In the genomic region with DNA sequence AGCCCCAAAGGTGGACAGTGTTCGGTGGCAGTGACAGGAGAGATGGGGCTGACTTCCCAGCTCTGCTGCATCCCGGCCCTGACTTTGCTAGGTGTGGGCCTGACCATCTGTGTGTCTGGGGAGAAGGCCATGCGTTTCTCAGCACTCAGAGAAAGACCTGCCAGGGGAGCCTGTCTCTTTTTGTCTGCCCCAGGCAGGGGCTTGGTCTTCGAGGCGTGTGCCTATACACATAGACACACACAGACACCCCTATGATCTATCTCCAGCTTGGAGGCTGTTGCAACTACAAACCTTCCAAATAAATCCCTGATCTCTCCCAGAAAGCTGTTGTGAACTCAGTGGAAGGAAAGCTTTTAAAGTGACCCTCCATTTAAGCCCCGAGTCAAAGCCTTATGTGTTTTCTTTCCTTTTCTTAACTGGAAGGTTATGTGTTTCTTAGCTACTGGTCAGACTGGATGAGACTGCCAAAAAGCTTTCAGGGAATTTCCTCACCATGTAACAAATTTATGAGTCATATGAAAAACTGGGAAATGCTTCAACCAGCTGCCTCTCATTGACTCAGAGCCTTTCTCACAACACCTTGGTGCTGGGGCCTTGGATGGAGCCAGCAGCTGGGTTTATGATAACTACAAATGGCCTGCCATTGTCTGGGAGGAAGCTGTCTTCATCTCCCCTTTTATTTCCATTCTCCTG, we compare ENCODE assay signal across 11 cellular contexts.
DNase-seq lines count a peak whose midpoint lies in the region; ATAC-seq and TF ChIP-seq lines count a peak whose summit lies in the region.
"Had no signal": no experiment of that assay in that cellular context is flagged by ENCODE, and none has a peak within 500 bp of the region (broad histone marks: within the 10 kb centered on the region; RNA-seq: fewer than 3 reads in every experiment).

No MANE protein-coding gene starts in this region.

- DNase-seq in HT1080 (ENCODE audit: low read depth): peak; percentile 95
- peak; percentile 95 for DNase-seq in MCF 10A (ENCODE audit: unreplicated experiment)
- DNase-seq in kidney epithelial cell (ENCODE audit: low read depth): peak; percentile 95
- no peak for DNase-seq in suprapubic skin (ENCODE audit: low spot score in 2 of 2)
- no peak for DNase-seq in activated T-cell treated with anti-CD3 and anti-CD28 coated beads, Interleukin-2, amount 50 U/mL, for 1 hour
- no peak for DNase-seq in activated CD4-positive, alpha-beta T cell treated with anti-CD3 and anti-CD28 coated beads, Interleukin-2, amount 50 U/mL, for 1 hour
- DNase-seq in cerebellum (ENCODE audit: low spot score): no peak
- DNase-seq: T-helper 17 cell had no signal

- peaks cover 54% of the 10 kb centered on the region for H3K4me1 Mint-ChIP-seq in MCF 10A (ENCODE audit: insufficient read depth, unreplicated experiment)

- no peak for ATAC-seq in GM19467 (IDR thresholded peaks at IDR 0.05; ENCODE audit: unreplicated experiment)
- ATAC-seq: T-helper 17 cell had no signal

- intact Hi-C loops in MCF 10A (cut with micrococcal nuclease): loop anchor here (5.0 kb wide), 1 partner anchor 932 kb away; no protein-coding TSS in a partner anchor

- BruUV-seq in MCF 10A (replicated peaks; lab: Mats Ljungman, UMichigan): TSS peak; percentile 99

- CTCF ChIA-PET in MCF 10A (lab: Yijun Ruan, JAX): interaction anchor here (0.5 to 7.1 kb wide), 7 partner anchors 14 to 930 kb away, joined by 3 to 51 read pairs (median 3); no protein-coding TSS in a partner anchor

- peak overlapping the region; percentile 66 for H3K4me3 Mint-ChIP-seq in MCF 10A (ENCODE audit: unreplicated experiment)
- H3K4me3 Mint-ChIP-seq: T-helper 17 cell had no signal

- 13% methylated on average over 3 of the region's 6 CpGs for WGBS in suprapubic skin

- H3K27ac ChIP-seq in suprapubic skin: peak overlapping the region; percentile 68
- H3K27ac ChIP-seq: HL-60 had no signal

- H3K9me3 ChIP-seq in suprapubic skin: no peaks in the 10 kb centered on the region

- no peaks in the 10 kb centered on the region for H3K36me3 ChIP-seq in kidney epithelial cell (ENCODE audit: control insufficient read depth, insufficient read depth, low read length)
- no peaks in the 10 kb centered on the region for H3K36me3 ChIP-seq in suprapubic skin

- H3K27me3 ChIP-seq in kidney epithelial cell (ENCODE audit: control insufficient read depth, insufficient read depth, low read length) (no peaks in the 10 kb centered on the region), suprapubic skin (no peaks in the 10 kb centered on the region)
- H3K27me3 ChIP-seq: dorsolateral prefrontal cortex had no signal

- no peak overlapping the region for H3K4me3 ChIP-seq in kidney epithelial cell (ENCODE audit: low read depth, low read length)
- no peak overlapping the region for H3K4me3 ChIP-seq in suprapubic skin
- H3K4me3 ChIP-seq: dorsolateral prefrontal cortex had no signal

- no peak for TF ChIP-seq CTCF in MCF 10A (IDR thresholded peaks at IDR 0.05; ENCODE audit: unreplicated experiment)
- TF ChIP-seq CTCF in kidney epithelial cell (IDR thresholded peaks at IDR 0.05; ENCODE audit: insufficient read depth, low read length, poor library complexity, severe bottlenecking): no peak
- TF ChIP-seq CTCF in suprapubic skin (IDR thresholded peaks at IDR 0.05): no peak

- no peak for TF ChIP-seq EP300 in suprapubic skin (IDR thresholded peaks at IDR 0.05)

- POLR2A ChIA-PET in MCF 10A (lab: Yijun Ruan, JAX): interaction anchor here (0.5 to 1.4 kb wide), 5 partner anchors 10 to 39 kb away, joined by 3 to 8 read pairs (median 4); no protein-coding TSS in a partner anchor

- no peaks in the 10 kb centered on the region for H3K9me3 Mint-ChIP-seq in MCF 10A (ENCODE audit: unreplicated experiment)

- no peaks in the 10 kb centered on the region for H3K36me3 Mint-ChIP-seq in MCF 10A (ENCODE audit: insufficient read depth, unreplicated experiment)

- no peak for TF ChIP-seq POLR2A in suprapubic skin (IDR thresholded peaks at IDR 0.05)

- peaks cover 16% of the 10 kb centered on the region for H3K4me1 ChIP-seq in suprapubic skin

- no peaks in the 10 kb centered on the region for H3K27me3 Mint-ChIP-seq in MCF 10A (ENCODE audit: insufficient read depth, unreplicated experiment)

- peak overlapping the region; percentile 95 for H3K27ac Mint-ChIP-seq in MCF 10A (ENCODE audit: low read depth, unreplicated experiment)
- H3K27ac Mint-ChIP-seq: T-helper 17 cell had no signal

Comparison
In these comparisons a context has a peak if more than half of its experiments do, and no peak if none do; other contexts are left out.
1. DNase-seq: peak in HT1080 (single experiment), MCF 10A (single experiment) and kidney epithelial cell (single experiment); none in suprapubic skin (0 of 2), activated T-cell treated with anti-CD3 and anti-CD28 coated beads, Interleukin-2, amount 50 U/mL, for 1 hour (single experiment), activated CD4-positive, alpha-beta T cell treated with anti-CD3 and anti-CD28 coated beads, Interleukin-2, amount 50 U/mL, for 1 hour (single experiment) and cerebellum (single experiment).